Comparison of ENCODE assay signal across 8 cellular contexts in the genomic region with DNA sequence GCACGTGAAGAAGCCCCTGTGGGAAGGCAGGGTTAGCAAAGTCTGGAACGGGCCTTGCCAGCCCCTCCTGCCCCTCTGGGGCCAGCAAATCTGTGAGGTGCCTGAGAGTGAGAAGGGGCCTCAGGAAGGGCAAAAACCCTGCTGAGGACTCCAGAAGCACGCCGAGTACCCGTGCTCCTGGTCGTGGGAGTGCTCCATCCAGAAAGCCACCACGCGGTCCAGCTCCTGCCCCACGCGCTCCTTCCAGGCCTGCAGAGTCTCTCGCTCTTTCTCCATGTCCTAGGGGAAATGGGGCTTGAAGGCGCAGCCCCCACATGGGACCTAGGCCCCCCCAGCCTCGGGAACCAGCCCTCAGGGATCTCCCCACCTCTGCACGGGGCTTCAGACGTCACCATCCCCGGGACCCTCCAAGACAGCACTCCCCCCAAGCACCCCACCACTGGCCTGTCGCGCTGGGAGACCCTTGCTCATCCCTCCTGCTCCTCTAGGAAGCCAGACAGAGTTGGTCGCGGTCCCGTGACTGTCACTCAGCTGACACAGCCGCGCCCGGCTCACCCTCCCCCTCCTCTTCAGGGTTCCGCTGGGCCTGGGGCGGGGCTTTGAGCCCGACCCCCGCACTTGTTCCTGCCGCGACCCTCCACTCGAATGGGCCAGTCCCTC. TPM values are rescaled to one million over a fixed set of nuclear protein-coding genes. Genes with fewer than 3 reads are reported as not detected.
A peak's percentile ranks its signal among the peaks of the same experiment; 100 is the strongest.
DNase-seq lines count a peak whose midpoint lies in the region; ATAC-seq and TF ChIP-seq lines count a peak whose summit lies in the region.

A gene (minus strand): TSS at position 504 of the 660 bp plus-strand sequence. CDS start 33 bp downstream, at position 471.

- H3K27ac ChIP-seq in brain microvascular endothelial cell (no peak within 1 kb of the TSS), right lobe of liver (peak within 1 kb of the TSS; percentile 26 to 29 (median 28))

- no peak for TF ChIP-seq CTCF in CD14-positive monocyte (IDR thresholded peaks at IDR 0.05)
- TF ChIP-seq CTCF in brain microvascular endothelial cell (IDR thresholded peaks at IDR 0.05; ENCODE audit: low read depth, low read length, missing control alignments) = no peak
- no peak for TF ChIP-seq CTCF in right lobe of liver (IDR thresholded peaks at IDR 0.05)
- TF ChIP-seq CTCF in subcutaneous adipose tissue (IDR thresholded peaks at IDR 0.05; ENCODE audit: low read depth) = no peak

- peaks cover 0 to 12% (median 0%) of the 10 kb centered on the region in 7 donors for H3K9me3 Mint-ChIP-seq in CD14-positive monocyte

- H3K27me3 Mint-ChIP-seq in CD14-positive monocyte (ENCODE audit: low read depth in 3 of 3) = peaks cover 0 to 32% (median 1%) of the 10 kb centered on the region in 3 donors

- in situ Hi-C loops in brain microvascular endothelial cell (cut with HindIII; ENCODE audit: low pct_ligation_motif_present, low sequenced_read_pairs) = no loop called here

- H3K9me3 ChIP-seq in right lobe of liver = no peaks in the 10 kb centered on the region

- no peak for TF ChIP-seq POLR2A in right lobe of liver (IDR thresholded peaks at IDR 0.05)

- H3K36me3 ChIP-seq in brain microvascular endothelial cell (replicated peaks) (no peaks in the 10 kb centered on the region), right lobe of liver (peaks cover 0 to 6% (median under 1%) of the 10 kb centered on the region in 4 donors)

- ATAC-seq in right lobe of liver (peak; percentile 31 to 50 (median 36)), HG03469 (IDR thresholded peaks at IDR 0.05; ENCODE audit: unreplicated experiment) (no peak)

- H3K4me1 Mint-ChIP-seq in CD14-positive monocyte = peaks cover 42% of the 10 kb centered on the region

- WGBS in right lobe of liver (ENCODE audit: insufficient coverage, low coverage, low lambda C conversion rate, missing lambda C conversion rate) = no CpG with 5 or more reads among the region's 31 CpGs

- DNase-seq in CD14-positive monocyte (ENCODE audit: low spot score) (peak; percentile 73), NCI-H2227 (lab: John Stamatoyannopoulos, UW; ENCODE audit: unreplicated experiment) (peak; percentile 60), brain microvascular endothelial cell (no peak), right lobe of liver (peak in 2 of 3 donors; percentile 54 to 67), LoVo (ENCODE audit: low spot score) (no peak), NCI-H1092 (lab: John Stamatoyannopoulos, UW) (no peak)

- no peaks in the 10 kb centered on the region for H3K4me1 ChIP-seq in right lobe of liver

- H3K4me3 ChIP-seq in brain microvascular endothelial cell (ENCODE audit: low read depth, low read length) (peak within 1 kb of the TSS; percentile 24), right lobe of liver (peak within 1 kb of the TSS in 2 of 3 donors; percentile 16 to 32)

- intact Hi-C loops in CD14-positive monocyte (cut with micrococcal nuclease) = no loop called here
- intact Hi-C loops in right lobe of liver (cut with DNase I) = no loop called here

- H3K27me3 ChIP-seq in brain microvascular endothelial cell (replicated peaks) = no peaks in the 10 kb centered on the region
- H3K27me3 ChIP-seq in right lobe of liver = no peaks in the 10 kb centered on the region

- peak within 1 kb of the TSS; percentile 79 to 93 for H3K4me3 Mint-ChIP-seq in CD14-positive monocyte

- peaks cover 10 to 29% of the 10 kb centered on the region in 2 donors for H3K36me3 Mint-ChIP-seq in CD14-positive monocyte

- H3K27ac Mint-ChIP-seq in CD14-positive monocyte = peak within 1 kb of the TSS; percentile 76 to 96 (median 92)

RNA-seq across cellular contexts. Expression of the gene that starts here (rescaled TPM):
- 1 to 10 TPM; 2.7 to 3.8 TPM for polyA plus RNA-seq in CD14-positive monocyte
- 1 to 10 TPM; 2.2 to 9.1 (median 5.2) TPM for total RNA-seq in right lobe of liver
- total RNA-seq in subcutaneous adipose tissue = 10 to 100 TPM; 14.0 to 43.4 (median 29.5) TPM

Comparison
In these comparisons a context has a peak if more than half of its experiments do, and no peak if none do; other contexts are left out.
1. DNase-seq: peak in CD14-positive monocyte (single experiment), NCI-H2227 (single experiment) and right lobe of liver (2 of 3); none in brain microvascular endothelial cell (single experiment), LoVo (single experiment) and NCI-H1092 (single experiment).